Comparison of ENCODE assay signal across 23 cellular contexts in genomic region chr19:31559494-31559893, GRCh38.
"Had no signal": no experiment of that assay in that cellular context is flagged by ENCODE, and none has a peak within 500 bp of the region (broad histone marks: within the 10 kb centered on the region; RNA-seq: fewer than 3 reads in every experiment).

No MANE protein-coding gene starts in this region.

- H3K36me3 ChIP-seq: heart left ventricle, left ventricle myocardium inferior, ovary, right atrium auricular region, suprapubic skin, tibial nerve, upper lobe of left lung had no signal

- H3K27ac Mint-ChIP-seq: mesothelial cell of epicardium; naive thymus-derived CD4-positive, alpha-beta T cell; natural killer cell treated with Interleukin-12 subunit alpha and Interleukin-12 subunit beta and Interleukin-15 and Interleukin-18, amount 100 ng/mL, for 72 hours; progenitor cell of endocrine pancreas; stimulated activated effector memory CD8-positive, alpha-beta T cell treated with anti-CD3 and anti-CD28 coated beads, Interleukin-12 subunit alpha, Interleukin-12 subunit beta, amount 100 ng/mL, for 72 hours; stimulated activated naive CD8-positive, alpha-beta T cell treated with anti-CD3 and anti-CD28 coated beads, Interleukin-15, Interleukin-2, amounts not matched to agents 100 ng/mL and 50 ng/mL, for 24 hours had no signal

- H3K4me3 Mint-ChIP-seq: mesothelial cell of epicardium; naive thymus-derived CD4-positive, alpha-beta T cell; natural killer cell treated with Interleukin-12 subunit alpha and Interleukin-12 subunit beta and Interleukin-15 and Interleukin-18, amount 100 ng/mL, for 72 hours; stimulated activated effector memory CD8-positive, alpha-beta T cell treated with anti-CD3 and anti-CD28 coated beads, Interleukin-12 subunit alpha, Interleukin-12 subunit beta, amount 100 ng/mL, for 72 hours; stimulated activated naive CD8-positive, alpha-beta T cell treated with anti-CD3 and anti-CD28 coated beads, Interleukin-15, Interleukin-2, amounts not matched to agents 100 ng/mL and 50 ng/mL, for 24 hours had no signal

- ATAC-seq: heart left ventricle; naive thymus-derived CD4-positive, alpha-beta T cell; natural killer cell treated with Interleukin-12 subunit alpha and Interleukin-12 subunit beta and Interleukin-15 and Interleukin-18, amount 100 ng/mL, for 72 hours; sciatic nerve; stimulated activated effector memory CD8-positive, alpha-beta T cell treated with anti-CD3 and anti-CD28 coated beads, Interleukin-12 subunit alpha, Interleukin-12 subunit beta, amount 100 ng/mL, for 72 hours had no signal

- H3K27ac ChIP-seq: heart left ventricle, left ventricle myocardium inferior, ovary, right atrium auricular region, skin epidermis, suprapubic skin, tibial nerve, upper lobe of left lung had no signal

- H3K4me1 ChIP-seq: heart left ventricle, left ventricle myocardium inferior, right atrium auricular region, suprapubic skin, tibial nerve, upper lobe of left lung had no signal

- H3K36me3 Mint-ChIP-seq: natural killer cell treated with Interleukin-12 subunit alpha and Interleukin-12 subunit beta and Interleukin-15 and Interleukin-18, amount 100 ng/mL, for 72 hours; stimulated activated effector memory CD8-positive, alpha-beta T cell treated with anti-CD3 and anti-CD28 coated beads, Interleukin-12 subunit alpha, Interleukin-12 subunit beta, amount 100 ng/mL, for 72 hours had no signal

- H3K4me1 Mint-ChIP-seq: naive thymus-derived CD4-positive, alpha-beta T cell; stimulated activated effector memory CD8-positive, alpha-beta T cell treated with anti-CD3 and anti-CD28 coated beads, Interleukin-12 subunit alpha, Interleukin-12 subunit beta, amount 100 ng/mL, for 72 hours had no signal

- DNase-seq: heart left ventricle; islet precursor cell; left ventricle myocardium inferior; mesendoderm; naive thymus-derived CD4-positive, alpha-beta T cell; ovary; stimulated activated CD4-positive, alpha-beta T cell treated with anti-CD3 and anti-CD28 coated beads, Interleukin-12 subunit alpha, Interleukin-12 subunit beta, amount 100 ng/mL, for 4 hours; stimulated activated CD4-positive, alpha-beta T cell treated with anti-CD3 and anti-CD28 coated beads, Interleukin-15, amount 100 ng/mL, for 24 hours; stimulated activated CD4-positive, alpha-beta T cell treated with anti-CD3 and anti-CD28 coated beads, Interleukin-4, amount 100 ng/mL, for 24 hours; stimulated activated naive CD4-positive, alpha-beta T cell; upper lobe of left lung had no signal

- H3K4me3 ChIP-seq: heart left ventricle, left ventricle myocardium inferior, lung, ovary, right atrium auricular region, skin epidermis, suprapubic skin, tibial nerve, upper lobe of left lung had no signal

- FAIRE-seq: urothelium cell line had no signal

- H3K9me3 Mint-ChIP-seq: natural killer cell treated with Interleukin-12 subunit alpha and Interleukin-12 subunit beta and Interleukin-15 and Interleukin-18, amount 100 ng/mL, for 72 hours had no signal

- H3K27me3 ChIP-seq: ovary, right atrium auricular region, suprapubic skin, tibial nerve, upper lobe of left lung had no signal

- H3K9me3 ChIP-seq: ovary, suprapubic skin, upper lobe of left lung had no signal
